ENCODE assay signal across 10 cellular contexts in genomic region chr14:65359503-65359902, GRCh38. TPM values are rescaled to one million over a fixed set of nuclear protein-coding genes. Genes with fewer than 3 reads are reported as not detected.
A peak's percentile ranks its signal among the peaks of the same experiment; 100 is the strongest.
DNase-seq lines count a peak whose midpoint lies in the region; ATAC-seq lines count a peak whose summit lies in the region.
"Had no signal": no experiment of that assay in that cellular context is flagged by ENCODE, and none has a peak within 500 bp of the region (broad histone marks: within the 10 kb centered on the region; RNA-seq: fewer than 3 reads in every experiment).

No MANE protein-coding gene starts in this region.

- ATAC-seq in activated T-helper 17 cell treated with anti-CD3 and anti-CD28 coated beads, Interleukin-2, amount 50 U/mL, for 72 hours (replicated peaks): peak; percentile 17
- ATAC-seq in GM18520 (IDR thresholded peaks at IDR 0.05; ENCODE audit: unreplicated experiment): no peak

- H3K4me3 Mint-ChIP-seq in activated T-helper 17 cell treated with anti-CD3 and anti-CD28 coated beads, Interleukin-2, amount 50 U/mL, for 72 hours: no peak overlapping the region

- H3K36me3 Mint-ChIP-seq in activated T-helper 17 cell treated with anti-CD3 and anti-CD28 coated beads, Interleukin-2, amount 50 U/mL, for 72 hours (ENCODE audit: low read depth): peaks cover 13% of the 10 kb centered on the region

- H3K9me3 Mint-ChIP-seq in activated T-helper 17 cell treated with anti-CD3 and anti-CD28 coated beads, Interleukin-2, amount 50 U/mL, for 72 hours: no peaks in the 10 kb centered on the region

- H3K27me3 Mint-ChIP-seq in activated T-helper 17 cell treated with anti-CD3 and anti-CD28 coated beads, Interleukin-2, amount 50 U/mL, for 72 hours: no peaks in the 10 kb centered on the region

- DNase-seq in EH (ENCODE audit: low read depth) (peak; percentile 26), HT1080 (ENCODE audit: low read depth) (peak; percentile 48), midbrain (lab: John Stamatoyannopoulos, UW) (peak; percentile 11), HPDE6-E6E7 (ENCODE audit: extremely low spot score) (no peak), pons (ENCODE audit: low spot score) (no peak)
- DNase-seq: GF-D8, NCI-H524 treated with DMSO at 0.1 percent for 48 hours had no signal

- H3K4me1 Mint-ChIP-seq in activated T-helper 17 cell treated with anti-CD3 and anti-CD28 coated beads, Interleukin-2, amount 50 U/mL, for 72 hours: peaks cover 18% of the 10 kb centered on the region

- peak overlapping the region; percentile 3 for H3K27ac Mint-ChIP-seq in activated T-helper 17 cell treated with anti-CD3 and anti-CD28 coated beads, Interleukin-2, amount 50 U/mL, for 72 hours
- H3K27ac Mint-ChIP-seq: progenitor cell of endocrine pancreas had no signal

RNA-seq across cellular contexts. Expression of gene FUT8, which starts 53.0 kb away (rescaled TPM):
- total RNA-seq in HT1080 (2014; rRNA removed; shearing (Covaris generic)): 72.1 and 92.4 TPM in 2 replicates
- 208 and 259 TPM in 2 replicates for polyA plus RNA-seq in HT1080 (2015; cell fraction: cytosol; rRNA removed)
- 139 and 154 TPM in 2 replicates for polyA plus RNA-seq in HT1080 (2015; cell fraction: nucleus; rRNA removed)
- 10 to 100 TPM; 50.3 to 89.9 TPM for total RNA-seq in activated T-helper 17 cell treated with anti-CD3 and anti-CD28 coated beads, Interleukin-2, amount 50 U/mL, for 72 hours

Comparison
In these comparisons a context has a peak if more than half of its experiments do, and no peak if none do; other contexts are left out.
1. DNase-seq: peak in EH (single experiment), HT1080 (single experiment) and midbrain (single experiment); none in HPDE6-E6E7 (single experiment) and pons (single experiment).